In genomic region chr5:151029856-151030336, GRCh38 we compare ENCODE assay signal across 1 cellular context.
TF ChIP-seq lines count a peak whose summit lies in the region.

No MANE protein-coding gene starts in this region.

TF ChIP-seq in endothelial cell of umbilical vein, 7 proteins besides CTCF, POLR2A, EP300 and RAD21:
- TF ChIP-seq POLR2AphosphoS5 (IDR thresholded peaks at IDR 0.05; ENCODE audit: insufficient read depth, low read depth, low read length) (no peak), FOS (IDR thresholded peaks at IDR 0.05; ENCODE audit: borderline replicate concordance, insufficient read depth, low read length) (no peak), MYC (IDR thresholded peaks at IDR 0.05; ENCODE audit: low read depth, low read length) (no peak), EZH2 (IDR thresholded peaks at IDR 0.05; ENCODE audit: borderline replicate concordance, low read depth, low read length, severe bottlenecking) (no peak), GATA2 (IDR thresholded peaks at IDR 0.05; ENCODE audit: insufficient read depth, insufficient read length, low read depth, low read length) (no peak), MAX (IDR thresholded peaks at IDR 0.05; ENCODE audit: insufficient read depth, insufficient read length) (no peak), JUN (IDR thresholded peaks at IDR 0.05; ENCODE audit: borderline replicate concordance, insufficient read depth, insufficient read length, low read depth) (no peak)
